24 cellular contexts compared by ENCODE assay signal in the genomic region with DNA sequence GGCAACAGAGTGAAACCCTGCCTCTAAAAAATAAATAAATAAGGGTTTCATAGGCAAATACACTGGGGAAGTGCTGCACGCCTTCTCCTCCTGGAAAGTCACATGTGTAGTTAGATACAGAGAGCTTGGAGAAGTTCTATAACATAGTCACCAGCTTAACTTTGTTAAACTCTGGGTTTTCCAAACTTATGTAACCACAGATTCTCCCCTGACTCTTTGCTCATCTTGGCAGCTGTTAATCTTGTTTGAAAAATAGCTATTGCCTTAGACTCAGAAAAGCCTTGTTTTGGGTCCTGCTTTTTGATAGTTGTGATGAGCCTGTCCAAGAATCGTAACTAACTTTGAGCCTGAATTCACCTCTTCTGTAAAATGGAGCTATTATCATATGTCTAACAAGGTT. TPM values are rescaled to one million over a fixed set of nuclear protein-coding genes. Genes with fewer than 3 reads are reported as not detected.
"Had no signal": no experiment of that assay in that cellular context is flagged by ENCODE, and none has a peak within 500 bp of the region (broad histone marks: within the 10 kb centered on the region; RNA-seq: fewer than 3 reads in every experiment).

No MANE protein-coding gene starts in this region.

- H3K27ac ChIP-seq: ascending aorta, body of pancreas had no signal

- DNase-seq: activated B cell treated with CpG ODN at 0.5 μM for 24 hours; activated CD4-positive, alpha-beta T cell treated with anti-CD3 and anti-CD28 coated beads for 1 hour; activated CD4-positive, alpha-beta T cell treated with anti-CD3 and anti-CD28 coated beads, Interleukin-2, amount 10 ng/mL, durations not matched to agents 24 days and 14 days; activated CD4-positive, alpha-beta T cell treated with anti-CD3 and anti-CD28 coated beads, Interleukin-2, amount 50 U/mL, for 48 hours; activated CD8-positive, alpha-beta memory T cell treated with anti-CD3 and anti-CD28 coated beads, Interleukin-2, amount 10 ng/mL, durations not matched to agents 7 days and 5 days; activated effector memory CD4-positive, alpha-beta T cell treated with Interleukin-2 at 50 U/mL for 16 hours; activated naive CD4-positive, alpha-beta T cell; activated T-cell treated with anti-CD3 and anti-CD28 coated beads, Interleukin-2, amount 50 U/mL, for 24 hours; amniotic stem cell; body of pancreas; Kasumi-1; KBM-7; NCI-H1048; NCI-H2029; NCI-H2107; NCI-H345; NCI-H510A; NCI-H526 treated with DMSO at 0.1 percent for 48 hours; SIG-M5; T-helper 2 cell; T1000 had no signal

- H3K4me3 ChIP-seq: ascending aorta, body of pancreas had no signal

- H3K27me3 ChIP-seq: ascending aorta, body of pancreas had no signal

- H3K9me3 ChIP-seq: ascending aorta, body of pancreas had no signal

- ATAC-seq: activated CD8-positive, alpha-beta memory T cell treated with anti-CD3 and anti-CD28 coated beads, Interleukin-2, amount 10 ng/mL, durations not matched to agents 7 days and 5 days; body of pancreas had no signal

- H3K4me1 ChIP-seq: ascending aorta, body of pancreas had no signal

- H3K36me3 ChIP-seq: ascending aorta had no signal

RNA-seq across cellular contexts. Expression of a gene that starts 25.3 kb away (rescaled TPM):
- total RNA-seq: activated B cell treated with CpG ODN at 0.5 μM for 24 hours; activated CD4-positive, alpha-beta T cell treated with anti-CD3 and anti-CD28 coated beads, Interleukin-2, amount 10 ng/mL, durations not matched to agents 24 days and 14 days; activated T-helper 1 cell treated with anti-CD3 and anti-CD28 coated beads, Interleukin-12 subunit alpha, Interleukin-12 subunit beta, Interleukin-2, Interleukin-4 antibody, amounts not matched to agents 30 ng/mL and 10 ng/mL and 1 ng/mL, durations not matched to agents 14 hours and 24 hours and 36 hours; body of pancreas; OCI-LY7 had no signal
